ENCODE assay signal across 15 cellular contexts in genomic region chr3:99473321-99473751, GRCh38.
DNase-seq lines count a peak whose midpoint lies in the region; ATAC-seq and TF ChIP-seq lines count a peak whose summit lies in the region.
"Had no signal": no experiment of that assay in that cellular context is flagged by ENCODE, and none has a peak within 500 bp of the region (broad histone marks: within the 10 kb centered on the region; RNA-seq: fewer than 3 reads in every experiment).

No MANE protein-coding gene starts in this region.

- in situ Hi-C loops in IMR-90 (cut with MboI; ENCODE audit: low sequenced_read_pairs) (no loop called here), mammary epithelial cell (cut with MboI; ENCODE audit: low sequenced_read_pairs in 2 of 2) (no loop called here)

- peaks cover 6% of the 10 kb centered on the region for H3K4me1 ChIP-seq in IMR-90 (ENCODE audit: control insufficient read depth, insufficient read depth, low read length)
- H3K4me1 ChIP-seq in mammary epithelial cell (ENCODE audit: insufficient read depth, low read length) = peaks cover 3% of the 10 kb centered on the region
- no peaks in the 10 kb centered on the region for H3K4me1 ChIP-seq in left lung
- H3K4me1 ChIP-seq in effector memory CD4-positive, alpha-beta T cell (ENCODE audit: control insufficient read depth, insufficient read depth, low read length, poor library complexity, severe bottlenecking) = no peaks in the 10 kb centered on the region
- H3K4me1 ChIP-seq: lower lobe of right lung, SJSA1 had no signal

- dilution Hi-C loops in IMR-90 (cut with HindIII; ENCODE audit: low sequenced_read_pairs, unreplicated experiment) = no loop called here
- dilution Hi-C loops in mammary epithelial cell (cut with HindIII; ENCODE audit: low sequenced_read_pairs) = no loop called here

- H2AFZ ChIP-seq in IMR-90 (replicated peaks; ENCODE audit: low read length, poor library complexity) (no peak overlapping the region), mammary epithelial cell (ENCODE audit: low read depth, low read length) (no peak overlapping the region)

- H4K5ac ChIP-seq in IMR-90 (ENCODE audit: low read depth, low read length) = peak overlapping the region; percentile 99; the same call in 1 of the 2 replicates

- peak overlapping the region; percentile 22; the same call in 1 of the 3 replicates for H2BK15ac ChIP-seq in IMR-90 (ENCODE audit: low read depth, low read length)

- no peaks in the 10 kb centered on the region for H3K79me1 ChIP-seq in IMR-90 (ENCODE audit: low read depth in 1 of 2, low read length in 2 of 2)

- H4K20me1 ChIP-seq in IMR-90 (ENCODE audit: insufficient read depth, low read length) (no peaks in the 10 kb centered on the region), mammary epithelial cell (ENCODE audit: insufficient read depth, low read length) (no peaks in the 10 kb centered on the region)

- H3K9me1 ChIP-seq in IMR-90 (ENCODE audit: insufficient read depth, low read length) = 0 out of 2 replicates have a peak, but pooled peaks cover 2% of the 10 kb centered on the region

- no peak for TF ChIP-seq POLR2A in IMR-90 (IDR thresholded peaks at IDR 0.05; ENCODE audit: low read depth, low read length)

- peak overlapping the region; percentile 54; the same call in 1 of the 2 replicates for H3K18ac ChIP-seq in IMR-90 (ENCODE audit: low read depth, low read length)

- no peak for TF ChIP-seq RAD21 in IMR-90 (IDR thresholded peaks at IDR 0.05; ENCODE audit: low read length)

- H4K8ac ChIP-seq in IMR-90 (ENCODE audit: low read depth in 2 of 2, low read length in 2 of 2) = no peak overlapping the region

- 0 out of 2 replicates have a peak overlapping the region, but pooled peaks have one; percentile 73 for H3K4ac ChIP-seq in IMR-90 (ENCODE audit: low read depth, low read length)

- intact Hi-C loops in IMR-90 (cut with micrococcal nuclease) (loop anchor here (5.0 kb wide), 1 partner anchor 61 kb away; no protein-coding TSS in a partner anchor), mammary epithelial cell (cut with micrococcal nuclease) (no loop called here), left lung (cut with DNase I) (no loop called here)

- H2BK20ac ChIP-seq in IMR-90 (ENCODE audit: low read depth, low read length) = peak overlapping the region; percentile 27; the same call in 1 of the 2 replicates

- 0 out of 2 replicates have a peak overlapping the region, but pooled peaks have one; percentile 22 for H3K14ac ChIP-seq in IMR-90 (replicated peaks; ENCODE audit: low read depth, low read length)

- ATAC-seq in IMR-90 (ENCODE audit: low read depth) (peak; percentile 69), left lung (peak; percentile 29), HG02852 (IDR thresholded peaks at IDR 0.05; ENCODE audit: unreplicated experiment) (no peak)
- ATAC-seq: activated T-cell treated with anti-CD3 and anti-CD28 coated beads, Interleukin-2, amount 50 U/mL, for 72 hours; lower lobe of right lung had no signal

- H3K79me2 ChIP-seq in mammary epithelial cell (ENCODE audit: insufficient read depth, low read length) = no peaks in the 10 kb centered on the region

- no peak overlapping the region for H3K23ac ChIP-seq in IMR-90 (ENCODE audit: low read depth, low read length)

- H2AK9ac ChIP-seq in IMR-90 (replicated peaks; ENCODE audit: low read depth, low read length, poor library complexity) = no peak overlapping the region

- peak overlapping the region; percentile 92 for H2BK5ac ChIP-seq in IMR-90 (ENCODE audit: low read depth, low read length, poor library complexity, severe bottlenecking)

- 0 out of 2 replicates have a peak overlapping the region, but pooled peaks have one; percentile 20 for H2BK120ac ChIP-seq in IMR-90 (ENCODE audit: low read depth, low read length)

- TF ChIP-seq CTCF in IMR-90 (conservative IDR thresholded peaks at IDR 0.05; ENCODE audit: low read depth, low read length) (no peak), mammary epithelial cell (conservative IDR thresholded peaks at IDR 0.05 in 1 of 2, IDR thresholded peaks at IDR 0.05 in 1 of 2; ENCODE audit: extremely low read depth in 1 of 2, insufficient read depth in 1 of 2, low read depth in 1 of 2, low read length in 2 of 2) (no peak), left lung (IDR thresholded peaks at IDR 0.05) (no peak)

- CTCF ChIA-PET in IMR-90 (lab: Yijun Ruan, JAX) = no interaction called here
- CTCF ChIA-PET in mammary epithelial cell (lab: Charles Lee; ENCODE audit: low non-redundant PET) = no interaction called here

- H3K27me3 ChIP-seq in IMR-90 (ENCODE audit: control insufficient read depth, insufficient read depth, low read length) (no peaks in the 10 kb centered on the region), mammary epithelial cell (ENCODE audit: insufficient read depth, low read length) (no peaks in the 10 kb centered on the region), left lung (no peaks in the 10 kb centered on the region)
- no peaks in the 10 kb centered on the region for H3K27me3 ChIP-seq in effector memory CD4-positive, alpha-beta T cell (replicated peaks; ENCODE audit: control insufficient read depth, insufficient read depth, low read length, poor library complexity, severe bottlenecking)
- H3K27me3 ChIP-seq: dorsolateral prefrontal cortex, SJSA1 had no signal

- H3K9ac ChIP-seq in IMR-90 (ENCODE audit: low read depth, low read length) (no peak overlapping the region), mammary epithelial cell (ENCODE audit: insufficient read depth, low read length) (no peak overlapping the region)

- WGBS in IMR-90 (ENCODE audit: extremely low coverage in 2 of 2, insufficient read length in 1 of 2), 2 experiments = no CpG with 5 or more reads among the region's 2 CpGs
- 75% methylated on average over 2 of the region's 2 CpGs for WGBS in mammary epithelial cell (ENCODE audit: low coverage, missing lambda C conversion rate)

- H2AK5ac ChIP-seq in IMR-90 (ENCODE audit: low read depth, low read length) = peak overlapping the region; percentile 31; the same call in 1 of the 2 replicates

- H4K91ac ChIP-seq in IMR-90 (ENCODE audit: insufficient read depth, low read depth, low read length) = peak overlapping the region; percentile 12; the same call in 1 of the 2 replicates

- H3K4me2 ChIP-seq in IMR-90 (ENCODE audit: low read depth, low read length) = peak overlapping the region; percentile 60; the same call in 1 of the 2 replicates
- no peak overlapping the region for H3K4me2 ChIP-seq in mammary epithelial cell (ENCODE audit: insufficient read depth, low read depth, low read length)

- H3K4me3 ChIP-seq in IMR-90 (ENCODE audit: insufficient read depth, low read depth, low read length) (no peak overlapping the region), mammary epithelial cell (replicated peaks in 1 of 3; ENCODE audit: insufficient read depth in 1 of 3, low read depth in 2 of 3, low read length in 3 of 3) (no peak overlapping the region), left lung (no peak overlapping the region)
- no peak overlapping the region for H3K4me3 ChIP-seq in effector memory CD4-positive, alpha-beta T cell (ENCODE audit: insufficient read depth, low read depth, low read length, poor library complexity, severe bottlenecking)
- H3K4me3 ChIP-seq: dorsolateral prefrontal cortex, lower lobe of right lung, SJSA1 had no signal

- H3K9me3 ChIP-seq in IMR-90 (ENCODE audit: control insufficient read depth, insufficient read depth, low read length) (no peaks in the 10 kb centered on the region; the same call in 1 of the 2 replicates), mammary epithelial cell (replicated peaks; ENCODE audit: insufficient read depth, low read length) (no peaks in the 10 kb centered on the region), left lung (peaks cover 0 to 14% of the 10 kb centered on the region in 2 donors)
- no peaks in the 10 kb centered on the region for H3K9me3 ChIP-seq in effector memory CD4-positive, alpha-beta T cell (ENCODE audit: control insufficient read depth, low read length)
- H3K9me3 ChIP-seq: lower lobe of right lung had no signal

- H3K36me3 ChIP-seq in IMR-90 (ENCODE audit: control insufficient read depth, insufficient read depth, low read length) (no peaks in the 10 kb centered on the region), mammary epithelial cell (ENCODE audit: insufficient read depth, low read length) (no peaks in the 10 kb centered on the region), left lung (no peaks in the 10 kb centered on the region)
- H3K36me3 ChIP-seq in effector memory CD4-positive, alpha-beta T cell (ENCODE audit: control insufficient read depth, insufficient read depth, low read length) = no peaks in the 10 kb centered on the region
- H3K36me3 ChIP-seq: lower lobe of right lung, SJSA1 had no signal

- POLR2A ChIA-PET in IMR-90 (lab: Charles Lee; ENCODE audit: unreplicated experiment) = no interaction called here

- BruUV-seq in IMR-90 (replicated peaks; lab: Mats Ljungman, UMichigan) = no TSS peak
- BruUV-seq in mammary epithelial cell (replicated peaks; lab: Mats Ljungman, UMichigan) = no TSS peak

- H3K27ac ChIP-seq in IMR-90 (ENCODE audit: insufficient read depth, low read length) (0 out of 2 replicates have a peak overlapping the region, but pooled peaks have one; percentile 7), mammary epithelial cell (ENCODE audit: insufficient read depth, low read depth, low read length) (no peak overlapping the region), left lung (no peak overlapping the region)
- no peak overlapping the region for H3K27ac ChIP-seq in effector memory CD4-positive, alpha-beta T cell (ENCODE audit: insufficient read depth, low read length, poor library complexity, severe bottlenecking)
- H3K27ac ChIP-seq: dorsolateral prefrontal cortex, lower lobe of right lung, SJSA1 had no signal

- no peak overlapping the region for H3K56ac ChIP-seq in IMR-90 (ENCODE audit: extremely low read depth, insufficient read depth, low read length)

- DNase-seq in AG08396 (ENCODE audit: low spot score) (peak; percentile 22), IMR-90 (peak; percentile 43), mammary epithelial cell (peak; percentile 48), left lung (no peak), NCI-H2171 treated with DMSO at 0.1 percent for 48 hours (lab: John Stamatoyannopoulos, UW) (no peak), cerebellar nuclear complex (lab: John Stamatoyannopoulos, UW) (no peak)
- DNase-seq in effector memory CD4-positive, alpha-beta T cell = no peak
- DNase-seq: activated T-cell treated with anti-CD3 and anti-CD28 coated beads, Interleukin-2, amount 50 U/mL, for 72 hours; dorsolateral prefrontal cortex; foreskin melanocyte; lower lobe of right lung; NCI-H1048; NCI-H2227 treated with DMSO at 0.1 percent for 48 hours had no signal

TF ChIP-seq in IMR-90, 13 proteins besides CTCF, POLR2A, EP300 and RAD21 (continues in another document):
- TF ChIP-seq MXI1 (IDR thresholded peaks at IDR 0.05; ENCODE audit: borderline replicate concordance, low read depth, low read length) (no peak), CHD1 (IDR thresholded peaks at IDR 0.05; ENCODE audit: low read depth, low read length) (no peak), USF2 (IDR thresholded peaks at IDR 0.05; ENCODE audit: low read depth, low read length) (no peak)

Comparison
In these comparisons a context has a peak if more than half of its experiments do, and no peak if none do; other contexts are left out.
1. DNase-seq: peak in AG08396 (single experiment), IMR-90 (single experiment) and mammary epithelial cell (single experiment); none in left lung (0 of 2), effector memory CD4-positive, alpha-beta T cell (0 of 3), NCI-H2171 treated with DMSO at 0.1 percent for 48 hours (single experiment) and cerebellar nuclear complex (0 of 2).